Comparison of ENCODE assay signal across 1 cellular context in genomic region chr7:26195182-26195581, GRCh38.
TF ChIP-seq lines count a peak whose summit lies in the region.

No MANE protein-coding gene starts in this region.

TF ChIP-seq in K562, 482 proteins besides CTCF, POLR2A, EP300 and RAD21:
- TF ChIP-seq POLR2AphosphoS5 (IDR thresholded peaks at IDR 0.05; ENCODE audit: control insufficient read depth, insufficient read depth, low read depth, low read length) (0 out of 2 replicates have a peak, but pooled peaks have one; percentile 27), NFXL1 (CRISPR knock-in tag; IDR thresholded peaks at IDR 0.05) (peak; percentile 88; the same call in 1 of the 2 replicates), ZKSCAN8 (CRISPR knock-in tag; IDR thresholded peaks at IDR 0.05) (no peak), ZNF124 (CRISPR knock-in tag; IDR thresholded peaks at IDR 0.05) (no peak), ILF3 (IDR thresholded peaks at IDR 0.05; ENCODE audit: borderline replicate concordance) (0 out of 2 replicates have a peak, but pooled peaks have one; percentile 28), PRPF4 (IDR thresholded peaks at IDR 0.05; ENCODE audit: insufficient read depth, low read depth, low read length, poor library complexity, severe bottlenecking) (peak; percentile 17), RBM22 (IDR thresholded peaks at IDR 0.05; ENCODE audit: low read depth, low read length, poor library complexity, severe bottlenecking) (peak; percentile 71), RBFOX2 (IDR thresholded peaks at IDR 0.05; ENCODE audit: low read depth, low read length) (peak; percentile 58)
